1 cellular context compared by ENCODE assay signal in the genomic region with DNA sequence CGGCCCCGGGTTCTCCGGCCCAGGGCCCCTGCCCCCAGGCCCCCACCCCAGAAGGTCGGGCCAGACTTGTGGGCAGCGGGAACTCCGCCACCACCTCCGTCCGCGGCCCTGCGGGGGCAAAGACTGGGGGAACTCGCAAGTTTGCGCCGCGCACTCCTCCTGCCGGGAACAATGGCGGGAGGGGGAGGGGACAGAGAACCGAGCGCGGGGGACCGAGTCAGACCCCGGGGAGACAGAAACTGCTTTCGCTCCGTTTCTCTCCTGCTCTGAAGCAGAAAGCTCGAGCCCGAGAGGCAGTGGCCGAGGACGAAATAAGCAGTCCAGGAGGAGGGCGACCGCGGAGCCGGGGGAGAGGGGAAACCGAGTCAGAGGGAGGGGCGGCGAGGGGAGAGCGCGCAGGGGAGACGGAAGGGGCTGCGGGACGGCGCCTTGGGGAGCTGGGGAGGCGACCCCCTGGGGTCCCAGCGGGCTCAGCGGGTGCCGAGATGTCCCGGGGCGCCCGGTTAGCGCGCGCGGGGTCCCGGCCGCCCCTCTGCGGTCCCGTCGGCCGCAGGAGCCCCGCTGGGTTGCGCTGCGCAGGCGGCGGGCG.
TF ChIP-seq lines count a peak whose summit lies in the region.

No MANE protein-coding gene starts in this region.

TF ChIP-seq in GM12878, 131 proteins besides CTCF, POLR2A, EP300 and RAD21 (continued from another document):
- TF ChIP-seq, protein P1, sequence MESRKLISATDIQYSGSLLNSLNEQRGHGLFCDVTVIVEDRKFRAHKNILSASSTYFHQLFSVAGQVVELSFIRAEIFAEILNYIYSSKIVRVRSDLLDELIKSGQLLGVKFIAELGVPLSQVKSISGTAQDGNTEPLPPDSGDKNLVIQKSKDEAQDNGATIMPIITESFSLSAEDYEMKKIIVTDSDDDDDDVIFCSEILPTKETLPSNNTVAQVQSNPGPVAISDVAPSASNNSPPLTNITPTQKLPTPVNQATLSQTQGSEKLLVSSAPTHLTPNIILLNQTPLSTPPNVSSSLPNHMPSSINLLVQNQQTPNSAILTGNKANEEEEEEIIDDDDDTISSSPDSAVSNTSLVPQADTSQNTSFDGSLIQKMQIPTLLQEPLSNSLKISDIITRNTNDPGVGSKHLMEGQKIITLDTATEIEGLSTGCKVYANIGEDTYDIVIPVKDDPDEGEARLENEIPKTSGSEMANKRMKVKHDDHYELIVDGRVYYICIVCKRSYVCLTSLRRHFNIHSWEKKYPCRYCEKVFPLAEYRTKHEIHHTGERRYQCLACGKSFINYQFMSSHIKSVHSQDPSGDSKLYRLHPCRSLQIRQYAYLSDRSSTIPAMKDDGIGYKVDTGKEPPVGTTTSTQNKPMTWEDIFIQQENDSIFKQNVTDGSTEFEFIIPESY (IDR thresholded peaks at IDR 0.05), result no peak
- TF ChIP-seq ZNF217 (IDR thresholded peaks at IDR 0.05) (no peak), NBN (IDR thresholded peaks at IDR 0.05) (no peak), HDGF (IDR thresholded peaks at IDR 0.05) (no peak)
TF ChIP-seq in GM12878: peak in this region for 0.
